17 cellular contexts compared by ENCODE assay signal in the genomic region with DNA sequence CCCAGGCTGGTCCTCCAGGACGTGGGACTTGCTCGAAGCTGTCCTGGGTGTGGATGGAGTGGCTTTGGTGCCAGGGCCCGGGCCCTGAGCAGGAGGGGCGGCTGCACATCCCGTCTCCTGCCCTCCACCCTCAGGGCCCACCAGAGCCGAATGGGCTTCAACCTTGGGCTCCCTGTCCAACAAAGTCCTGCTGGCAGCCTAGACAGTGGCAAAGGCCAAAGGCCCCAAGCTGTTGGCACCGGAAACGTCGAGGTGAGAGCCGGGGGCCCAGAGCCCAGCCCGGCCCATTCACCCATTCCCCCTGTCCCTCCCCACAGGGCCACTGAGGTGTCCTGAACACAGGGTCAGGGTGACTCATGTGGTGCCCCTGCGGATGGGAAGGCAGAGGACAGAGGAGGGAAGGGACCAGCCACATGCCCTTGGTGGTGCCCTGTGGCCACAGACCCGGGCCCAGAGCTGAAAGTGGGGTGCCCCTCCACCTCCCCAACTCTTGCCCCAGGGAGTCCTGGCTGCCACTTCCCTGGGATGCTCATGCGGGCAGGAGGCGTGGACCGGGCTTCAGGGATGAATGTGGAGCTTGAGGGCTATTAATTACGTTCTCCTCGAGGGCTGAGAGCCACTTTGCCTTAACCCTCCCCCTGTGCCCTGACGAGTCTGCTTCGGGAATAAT. TPM values are rescaled to one million over a fixed set of nuclear protein-coding genes. Genes with fewer than 3 reads are reported as not detected.
"Had no signal": no experiment of that assay in that cellular context is flagged by ENCODE, and none has a peak within 500 bp of the region (broad histone marks: within the 10 kb centered on the region; RNA-seq: fewer than 3 reads in every experiment).

No MANE protein-coding gene starts in this region.

- H3K36me3 Mint-ChIP-seq: activated naive CD8-positive, alpha-beta T cell treated with anti-CD3 and anti-CD28 coated beads, Interleukin-2, amount 10 ng/mL, durations not matched to agents 7 days and 5 days had no signal

- H3K4me2 ChIP-seq: SK-N-SH, smooth muscle cell had no signal

- ATAC-seq: pancreas; stimulated activated naive CD8-positive, alpha-beta T cell treated with anti-CD3 and anti-CD28 coated beads, Interleukin-15, Interleukin-2, amounts not matched to agents 100 U/mL and 50 U/mL, for 24 hours had no signal

- H3K9me3 Mint-ChIP-seq: activated naive CD8-positive, alpha-beta T cell treated with anti-CD3 and anti-CD28 coated beads, Interleukin-2, amount 10 ng/mL, durations not matched to agents 7 days and 5 days had no signal

- H3K27ac Mint-ChIP-seq: activated naive CD8-positive, alpha-beta T cell treated with anti-CD3 and anti-CD28 coated beads, Interleukin-2, amount 10 ng/mL, durations not matched to agents 7 days and 5 days had no signal

- H3K4me3 Mint-ChIP-seq: activated naive CD8-positive, alpha-beta T cell treated with anti-CD3 and anti-CD28 coated beads, Interleukin-2, amount 10 ng/mL, durations not matched to agents 7 days and 5 days had no signal

- H3K27me3 ChIP-seq: dorsolateral prefrontal cortex, pancreas had no signal

- H3K9me3 ChIP-seq: pancreas, SK-N-SH had no signal

- H3K27me3 Mint-ChIP-seq: activated naive CD8-positive, alpha-beta T cell treated with anti-CD3 and anti-CD28 coated beads, Interleukin-2, amount 10 ng/mL, durations not matched to agents 7 days and 5 days had no signal

- H3K4me3 ChIP-seq: dorsolateral prefrontal cortex, pancreas, smooth muscle cell had no signal

- H3K9me2 ChIP-seq: SK-N-SH had no signal

- H3K36me3 ChIP-seq: pancreas had no signal

- H3K27ac ChIP-seq: pancreas had no signal

- DNase-seq: activated CD4-positive, alpha-beta T cell treated with anti-CD3 and anti-CD28 coated beads, Interleukin-2, amount 50 U/mL, for 1 hour; activated CD4-positive, CD25-positive, alpha-beta regulatory T cell; activated gamma-delta T cell; activated naive CD8-positive, alpha-beta T cell treated with anti-CD3 and anti-CD28 coated beads, Interleukin-2, amount 10 ng/mL, durations not matched to agents 7 days and 5 days; activated T-cell treated with anti-CD3 and anti-CD28 coated beads, Interleukin-2, amount 50 U/mL, for 1 hour; anterior cingulate cortex; mammary epithelial cell; SK-N-SH; stimulated activated naive CD8-positive, alpha-beta T cell treated with anti-CD3 and anti-CD28 coated beads, Interleukin-15, Interleukin-2, amounts not matched to agents 100 U/mL and 50 U/mL, for 24 hours had no signal

RNA-seq across cellular contexts. Expression of a gene that starts 9.1 kb away (rescaled TPM):
- total RNA-seq: esophagus mucosa, mammary epithelial cell, renal cortical epithelial cell, smooth muscle cell had no signal
- polyA plus RNA-seq: mammary epithelial cell, neural cell, smooth muscle cell had no signal

RNA-seq across cellular contexts. Expression of a gene that starts 9.2 kb away (rescaled TPM):
- total RNA-seq: fibroblast of villous mesenchyme, mammary epithelial cell, smooth muscle cell had no signal
- polyA plus RNA-seq: mammary epithelial cell, neural cell, smooth muscle cell had no signal

RNA-seq across cellular contexts. Expression of a gene that starts 40.5 kb away (rescaled TPM):
- total RNA-seq: fibroblast of villous mesenchyme; mammary epithelial cell; renal cortical epithelial cell; smooth muscle cell; T-helper 1 cell treated with Interleukin-12 subunit alpha and Interleukin-12 subunit beta and Interleukin-4 antibody, amounts not matched to agents 30 ng/mL and 1 ng/mL, for 36 hours had no signal
- polyA plus RNA-seq: neural cell, SK-N-SH had no signal
